1 cellular context compared by ENCODE assay signal in genomic region chr2:190718652-190719526, GRCh38.
TF ChIP-seq lines count a peak whose summit lies in the region.

No MANE protein-coding gene starts in this region.

TF ChIP-seq in GM12878, 131 proteins besides CTCF, POLR2A, EP300 and RAD21 (continued from another document):
- TF ChIP-seq KAT2A (conservative IDR thresholded peaks at IDR 0.05; ENCODE audit: control insufficient read depth, low read depth, low read length) (no peak), ATF7 (IDR thresholded peaks at IDR 0.05; ENCODE audit: low read depth) (peak; percentile 88), CHD4 (IDR thresholded peaks at IDR 0.05) (no peak), TCF3 (IDR thresholded peaks at IDR 0.05; ENCODE audit: borderline replicate concordance, insufficient read depth, low read depth, low read length) (peak; percentile 58; the same call in 1 of the 2 replicates), ZZZ3 (IDR thresholded peaks at IDR 0.05; ENCODE audit: control insufficient read depth, insufficient read length, low read depth) (no peak), MXI1 (IDR thresholded peaks at IDR 0.05; ENCODE audit: low read depth, low read length) (peak; percentile 38; the same call in 1 of the 2 replicates), NFXL1 (IDR thresholded peaks at IDR 0.05; ENCODE audit: borderline replicate concordance) (no peak), REST (IDR thresholded peaks at IDR 0.05; ENCODE audit: low read depth, low read length) (no peak), HSF1 (IDR thresholded peaks at IDR 0.05; ENCODE audit: low read depth, low read length) (no peak), BCLAF1 (IDR thresholded peaks at IDR 0.05) (no peak), RCOR1 (conservative IDR thresholded peaks at IDR 0.05; ENCODE audit: low read depth, low read length) (no peak), RFX5 (IDR thresholded peaks at IDR 0.05; ENCODE audit: low read depth, low read length) (no peak), ZNF622 (IDR thresholded peaks at IDR 0.05) (no peak), YY1 (IDR thresholded peaks at IDR 0.05; ENCODE audit: low read depth, low read length) (0 out of 2 replicates have a peak, but pooled peaks have one; percentile 6), SIX5 (IDR thresholded peaks at IDR 0.05; ENCODE audit: low read depth, low read length, severe bottlenecking) (no peak), CEBPB (IDR thresholded peaks at IDR 0.05; ENCODE audit: borderline replicate concordance in 1 of 2, low read depth in 2 of 2, low read length in 2 of 2) (no peak), POLR2AphosphoS5 (IDR thresholded peaks at IDR 0.05; ENCODE audit: low read length) (no peak), ZNF24 (IDR thresholded peaks at IDR 0.05) (peak; percentile 90), MTA3 (IDR thresholded peaks at IDR 0.05; ENCODE audit: borderline replicate concordance, low read length) (no peak), NBN (IDR thresholded peaks at IDR 0.05) (0 out of 2 replicates have a peak, but pooled peaks have one; percentile 76), ESRRA (IDR thresholded peaks at IDR 0.05; ENCODE audit: low read length) (no peak), ATF2 (IDR thresholded peaks at IDR 0.05; ENCODE audit: low read length) (peak; percentile 73), NFYA (IDR thresholded peaks at IDR 0.05; ENCODE audit: borderline replicate concordance, low read depth, low read length) (no peak), SMAD1 (IDR thresholded peaks at IDR 0.05; ENCODE audit: low read depth, partially characterized antibody) (peak; percentile 28), HDAC2 (IDR thresholded peaks at IDR 0.05) (no peak), SMC3 (IDR thresholded peaks at IDR 0.05; ENCODE audit: borderline replicate concordance, low read length) (no peak), IRF3 (IDR thresholded peaks at IDR 0.05) (no peak), FOS (IDR thresholded peaks at IDR 0.05; ENCODE audit: borderline replicate concordance, extremely low read depth, insufficient read length) (no peak), RAD51 (IDR thresholded peaks at IDR 0.05) (no peak), EZH2 (IDR thresholded peaks at IDR 0.05; ENCODE audit: borderline replicate concordance, control insufficient read depth, low read depth, low read length) (no peak), PRDM15 (CRISPR knock-in tag; IDR thresholded peaks at IDR 0.05) (no peak), ZBTB11 (CRISPR knock-in tag; IDR thresholded peaks at IDR 0.05) (no peak), CBX5 (IDR thresholded peaks at IDR 0.05; ENCODE audit: low read depth) (peak; percentile 30; the same call in 1 of the 2 replicates), ZBTB33 (IDR thresholded peaks at IDR 0.05) (no peak)
TF ChIP-seq in GM12878: peak in this region for 48.
